In genomic region chr3:130907500-130907899, GRCh38 we compare ENCODE assay signal across 29 cellular contexts. TPM values are rescaled to one million over a fixed set of nuclear protein-coding genes. Genes with fewer than 3 reads are reported as not detected.
A peak's percentile ranks its signal among the peaks of the same experiment; 100 is the strongest.
DNase-seq lines count a peak whose midpoint lies in the region; ATAC-seq, FAIRE-seq and TF ChIP-seq lines count a peak whose summit lies in the region.
"Had no signal": no experiment of that assay in that cellular context is flagged by ENCODE, and none has a peak within 500 bp of the region (broad histone marks: within the 10 kb centered on the region; RNA-seq: fewer than 3 reads in every experiment).

No MANE protein-coding gene starts in this region.

- ATAC-seq in GM18867 (IDR thresholded peaks at IDR 0.05; ENCODE audit: unreplicated experiment) = peak; percentile 29
- no peak for ATAC-seq in GM12878
- no peak for ATAC-seq in GM19467 (IDR thresholded peaks at IDR 0.05; ENCODE audit: unreplicated experiment)
- ATAC-seq: heart right ventricle, Right ventricle myocardium inferior had no signal

- H4K20me1 ChIP-seq in SU-DHL-6 (ENCODE audit: low read depth, low read length) (peaks cover 12% of the 10 kb centered on the region; the same call in 1 of the 2 replicates), GM12878 (ENCODE audit: control insufficient read depth, insufficient read depth) (no peaks in the 10 kb centered on the region)

- peaks cover 30% of the 10 kb centered on the region for H3K4me1 ChIP-seq in GM12878 (ENCODE audit: control insufficient read depth, insufficient read depth, low read length)

- no peak for TF ChIP-seq RAD21 in GM12878 (IDR thresholded peaks at IDR 0.05; ENCODE audit: insufficient read depth, low read depth, low read length)

- SMC1A ChIA-PET in GM12878 (lab: Charles Lee; ENCODE audit: uncharacterized antibody, unreplicated experiment) = interaction anchor here (1.0 kb wide), 1 partner anchor 10 kb away, joined by 7 read pairs; no protein-coding TSS in a partner anchor

- H3K36me3 Mint-ChIP-seq in activated T-cell treated with anti-CD3 and anti-CD28 coated beads, Interleukin-2, amount 50 U/mL, for 24 hours (ENCODE audit: low read depth) = peaks cover 17% of the 10 kb centered on the region

- H3K36me3 ChIP-seq in SU-DHL-6 (ENCODE audit: low read length) (no peaks in the 10 kb centered on the region), GM12878 (ENCODE audit: control insufficient read depth in 2 of 2, insufficient read depth in 2 of 2, low read length in 1 of 2) (no peaks in the 10 kb centered on the region)
- H3K36me3 ChIP-seq: heart right ventricle, left ventricle myocardium inferior, neutrophil, right atrium auricular region, vagina had no signal

- no peak overlapping the region for H2AFZ ChIP-seq in SU-DHL-6 (ENCODE audit: low read depth, low read length, severe bottlenecking)
- H2AFZ ChIP-seq in GM12878 (ENCODE audit: control insufficient read depth, low read depth, low read length) = no peak overlapping the region
- H2AFZ ChIP-seq: PC-9 had no signal

- H3K4me2 ChIP-seq in SU-DHL-6 (ENCODE audit: low read depth, low read length, poor library complexity, severe bottlenecking) (peak overlapping the region; percentile 2), GM12878 (ENCODE audit: control insufficient read depth, insufficient read depth) (peak overlapping the region; percentile 48; the same call in 1 of the 2 replicates)
- H3K4me2 ChIP-seq: PC-9, SK-N-SH had no signal

- H3K9me2 ChIP-seq in SU-DHL-6 (replicated peaks; ENCODE audit: insufficient read depth, low read length) = no peaks in the 10 kb centered on the region
- H3K9me2 ChIP-seq: SK-N-SH had no signal

- RAD21 ChIA-PET in GM12878 (lab: Charles Lee; ENCODE audit: unreplicated experiment) = no interaction called here

- H3K9me3 ChIP-seq in SU-DHL-6 (ENCODE audit: insufficient read depth, low read length) (no peaks in the 10 kb centered on the region), GM12878 (replicated peaks; ENCODE audit: control insufficient read depth, insufficient read depth, low read length) (no peaks in the 10 kb centered on the region; the same call in 2 of the 3 replicates)
- H3K9me3 ChIP-seq: heart right ventricle, left ventricle myocardium inferior, neutrophil, right atrium auricular region, SK-N-SH, vagina had no signal

- H3K79me2 ChIP-seq in SU-DHL-6 (ENCODE audit: insufficient read depth, low read length) (peaks cover 69% of the 10 kb centered on the region), GM12878 (ENCODE audit: control insufficient read depth, insufficient read depth, low read length) (peaks cover 71% of the 10 kb centered on the region)

- no peak overlapping the region for H3K27ac ChIP-seq in SU-DHL-6 (ENCODE audit: low read depth, low read length)
- no peak overlapping the region for H3K27ac ChIP-seq in GM12878 (ENCODE audit: control insufficient read depth, insufficient read depth)
- H3K27ac ChIP-seq: heart right ventricle, left ventricle myocardium inferior, neutrophil, PC-9, right atrium auricular region, vagina had no signal

- BruUV-seq in GM12878 (replicated peaks; lab: Mats Ljungman, UMichigan) = no TSS peak

- H3K27me3 Mint-ChIP-seq in activated T-cell treated with anti-CD3 and anti-CD28 coated beads, Interleukin-2, amount 50 U/mL, for 24 hours = no peaks in the 10 kb centered on the region

- no peak overlapping the region for H3K9ac ChIP-seq in SU-DHL-6 (ENCODE audit: low read length)
- H3K9ac ChIP-seq in GM12878 (ENCODE audit: control insufficient read depth, insufficient read depth, low read length) = no peak overlapping the region
- H3K9ac ChIP-seq: SK-N-SH had no signal

- in situ Hi-C loops in GM12878 (cut with MboI) = no loop called here

- no peak for FAIRE-seq in GM12878 (lab: Jason Lieb, UNC)
- FAIRE-seq: bronchial epithelial cell, keratinocyte, small intestine had no signal

- no peak for TF ChIP-seq CTCF in SU-DHL-6 (IDR thresholded peaks at IDR 0.05; ENCODE audit: insufficient read depth, low read length, poor library complexity, severe bottlenecking)
- TF ChIP-seq CTCF in GM12878 (IDR thresholded peaks at IDR 0.05 in 2 of 3, conservative IDR thresholded peaks at IDR 0.05 in 1 of 3; ENCODE audit: control insufficient read depth in 2 of 3, extremely low read depth in 1 of 3, insufficient read depth in 1 of 3, low read depth in 3 of 3, low read length in 3 of 3) = no peak

- H3K9me3 Mint-ChIP-seq in activated T-cell treated with anti-CD3 and anti-CD28 coated beads, Interleukin-2, amount 50 U/mL, for 24 hours = peaks cover 2% of the 10 kb centered on the region

- TF ChIP-seq POLR2A in GM12878 (IDR thresholded peaks at IDR 0.05; ENCODE audit: low read depth, low read length) = no peak

- intact Hi-C loops in GM12878 (cut with micrococcal nuclease; ENCODE audit: unreplicated experiment) = no loop called here

- H3K4me3 Mint-ChIP-seq in activated T-cell treated with anti-CD3 and anti-CD28 coated beads, Interleukin-2, amount 50 U/mL, for 24 hours = no peak overlapping the region

- TF ChIP-seq EP300 in GM12878 (IDR thresholded peaks at IDR 0.05; ENCODE audit: borderline replicate concordance in 1 of 2, control insufficient read depth in 1 of 2, low read depth in 2 of 2, low read length in 2 of 2) = no peak

- no peaks in the 10 kb centered on the region for H3K27me3 ChIP-seq in SU-DHL-6 (ENCODE audit: low read length)
- no peaks in the 10 kb centered on the region for H3K27me3 ChIP-seq in GM12878 (replicated peaks in 1 of 2; ENCODE audit: control insufficient read depth in 2 of 2, insufficient read depth in 2 of 2, low read length in 1 of 2)
- H3K27me3 ChIP-seq: heart right ventricle, neutrophil, right atrium auricular region, vagina had no signal

- H3K4me3 ChIP-seq in SU-DHL-6 (ENCODE audit: insufficient read depth, low read length, poor library complexity, severe bottlenecking) (no peak overlapping the region), GM12878 (no peak overlapping the region; the same call in 1 of the 2 replicates)
- H3K4me3 ChIP-seq: heart right ventricle, left ventricle myocardium inferior, PC-9, right atrium auricular region, vagina had no signal

- peak overlapping the region; percentile 63 for H3K27ac Mint-ChIP-seq in activated T-cell treated with anti-CD3 and anti-CD28 coated beads, Interleukin-2, amount 50 U/mL, for 24 hours

- POLR2A ChIA-PET in GM12878 (lab: Charles Lee) = no interaction called here

- CTCF ChIA-PET in GM12878 (lab: Yijun Ruan, JAX) = interaction anchor here (0.9 kb wide), 1 partner anchor 10 kb away, joined by 3 read pairs; no protein-coding TSS in a partner anchor

- no peak for DNase-seq in activated T-cell treated with anti-CD3 and anti-CD28 coated beads, Interleukin-2, amount 50 U/mL, for 24 hours
- DNase-seq in activated T-cell treated with anti-CD3 and anti-CD28 coated beads for 4 hours = no peak
- no peak for DNase-seq in GM12878 (ENCODE audit: low read depth, low spot score)
- DNase-seq in H4 (ENCODE audit: low spot score) = no peak
- DNase-seq: activated CD4-positive, alpha-beta T cell treated with anti-CD3 and anti-CD28 coated beads, Interleukin-2, amount 50 U/mL, for 48 hours; activated naive CD4-positive, alpha-beta T cell; anterior cingulate cortex; DMS153; foreskin melanocyte; heart right ventricle; left ventricle myocardium inferior; NCI-H1436; NCI-H2081; NCI-H524 treated with DMSO at 0.1 percent for 48 hours; PC-9; posterior cingulate gyrus; SK-N-SH; small intestine; stimulated activated naive CD4-positive, alpha-beta T cell; T-helper 9 cell had no signal

- peaks cover 56% of the 10 kb centered on the region for H3K4me1 Mint-ChIP-seq in activated T-cell treated with anti-CD3 and anti-CD28 coated beads, Interleukin-2, amount 50 U/mL, for 24 hours (ENCODE audit: low read depth)

- H3F3A ChIP-seq in SU-DHL-6 (ENCODE audit: insufficient read depth) = no peaks in the 10 kb centered on the region

TF ChIP-seq in GM12878, 131 proteins besides CTCF, POLR2A, EP300 and RAD21 (continues in another document):
- TF ChIP-seq CEBPZ (IDR thresholded peaks at IDR 0.05; ENCODE audit: low read depth, low read length) = no peak

RNA-seq across cellular contexts. Expression of gene ATP2C1, which starts 13.6 kb away (rescaled TPM):
- 253 and 262 TPM in 2 replicates for total RNA-seq in GM12878 (2013; cell fraction: nucleolus; rRNA removed)
- 43.9 and 52.9 TPM in 2 replicates for total RNA-seq in GM12878 (2014; rRNA removed)
- total RNA-seq in GM12878 (2014; rRNA removed; fragmentation: Illumina TruSeq; extraction: Trizol) = 67.7 and 70.5 TPM in 2 replicates
- 60.2 and 62.2 TPM in 2 replicates for total RNA-seq in GM12878 (2021)
- polyA plus RNA-seq in GM12878 (2011; ENCODE audit: low read depth) = 29.0 TPM
- polyA plus RNA-seq in GM12878 (2011; rRNA removed) = 116 and 178 TPM in 2 replicates
- polyA plus RNA-seq in GM12878 (2011; cell fraction: cytosol; rRNA removed) = 37.7 and 42.4 TPM in 2 replicates
- 147 and 162 TPM in 2 replicates for polyA plus RNA-seq in GM12878 (2011; cell fraction: nucleus; rRNA removed)
- polyA plus RNA-seq in GM12878 (2012) = 29.3 and 48.1 TPM in 2 replicates
- 50.4 and 61.7 TPM in 2 replicates for polyA plus RNA-seq in GM12878 (2014; fragmentation: Illumina TruSeq; extraction: Trizol)
- 10 to 100 TPM; 20.6 to 21.0 TPM for polyA plus RNA-seq in GM12878 (2014; fragmentation: Nextera tagmentation; extraction: Ambion mirVana)
- polyA plus RNA-seq in GM12878 (2014; rRNA removed) = 35.4 and 48.3 TPM in 2 replicates
- 10 to 100 TPM; 59.8 to 64.6 TPM for polyA plus RNA-seq in GM12878 (2016; fragmentation: Nextera tagmentation; extraction: Ambion mirVana)
- polyA minus RNA-seq in GM12878 (2011; rRNA and poly(A)+ RNA removed) = 108 and 157 TPM in 2 replicates
- 33.1 and 49.5 TPM in 2 replicates for polyA minus RNA-seq in GM12878 (2011; cell fraction: cytosol; rRNA and poly(A)+ RNA removed)
- polyA minus RNA-seq in GM12878 (2011; cell fraction: nucleus; rRNA and poly(A)+ RNA removed) = 108 and 150 TPM in 2 replicates
- total RNA-seq in H4 (2014; rRNA removed; shearing (Covaris generic)) = 81.8 and 113 TPM in 2 replicates
